In genomic region chr1:2415337-2415736, GRCh38 we compare ENCODE assay signal across 1 cellular context.
TF ChIP-seq lines count a peak whose summit lies in the region.

No MANE protein-coding gene starts in this region.

TF ChIP-seq in SK-N-SH, 30 proteins besides CTCF, POLR2A, EP300 and RAD21 (continued from another document):
- TF ChIP-seq SMC3 (IDR thresholded peaks at IDR 0.05; ENCODE audit: low read depth, low read length) (no peak), POLR2AphosphoS5 (IDR thresholded peaks at IDR 0.05; ENCODE audit: low read depth, low read length) (no peak), USF1 (IDR thresholded peaks at IDR 0.05; ENCODE audit: borderline replicate concordance, low read depth) (no peak), YY1 (IDR thresholded peaks at IDR 0.05; ENCODE audit: low read depth) (no peak), SIN3A (IDR thresholded peaks at IDR 0.05; ENCODE audit: borderline replicate concordance, low read depth, low read length) (no peak), ELF1 (IDR thresholded peaks at IDR 0.05) (no peak), MEF2A (IDR thresholded peaks at IDR 0.05; ENCODE audit: borderline replicate concordance, low read depth) (no peak), GABPA (IDR thresholded peaks at IDR 0.05; ENCODE audit: low read depth) (no peak), MXI1 (IDR thresholded peaks at IDR 0.05; ENCODE audit: low read depth, low read length) (no peak), RFX5 (IDR thresholded peaks at IDR 0.05; ENCODE audit: low read length) (no peak), RCOR1 (IDR thresholded peaks at IDR 0.05; ENCODE audit: low read length) (no peak), NFIC (IDR thresholded peaks at IDR 0.05; ENCODE audit: borderline replicate concordance) (no peak), RXRA (IDR thresholded peaks at IDR 0.05; ENCODE audit: borderline replicate concordance, low read depth) (no peak), FOSL2 (IDR thresholded peaks at IDR 0.05; ENCODE audit: borderline replicate concordance, low read depth) (no peak), PBX3 (IDR thresholded peaks at IDR 0.05) (no peak)
- TF ChIP-seq, protein P1, sequence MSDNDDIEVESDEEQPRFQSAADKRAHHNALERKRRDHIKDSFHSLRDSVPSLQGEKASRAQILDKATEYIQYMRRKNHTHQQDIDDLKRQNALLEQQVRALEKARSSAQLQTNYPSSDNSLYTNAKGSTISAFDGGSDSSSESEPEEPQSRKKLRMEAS (IDR thresholded peaks at IDR 0.05; ENCODE audit: low read depth), result no peak
- TF ChIP-seq, protein P2, sequence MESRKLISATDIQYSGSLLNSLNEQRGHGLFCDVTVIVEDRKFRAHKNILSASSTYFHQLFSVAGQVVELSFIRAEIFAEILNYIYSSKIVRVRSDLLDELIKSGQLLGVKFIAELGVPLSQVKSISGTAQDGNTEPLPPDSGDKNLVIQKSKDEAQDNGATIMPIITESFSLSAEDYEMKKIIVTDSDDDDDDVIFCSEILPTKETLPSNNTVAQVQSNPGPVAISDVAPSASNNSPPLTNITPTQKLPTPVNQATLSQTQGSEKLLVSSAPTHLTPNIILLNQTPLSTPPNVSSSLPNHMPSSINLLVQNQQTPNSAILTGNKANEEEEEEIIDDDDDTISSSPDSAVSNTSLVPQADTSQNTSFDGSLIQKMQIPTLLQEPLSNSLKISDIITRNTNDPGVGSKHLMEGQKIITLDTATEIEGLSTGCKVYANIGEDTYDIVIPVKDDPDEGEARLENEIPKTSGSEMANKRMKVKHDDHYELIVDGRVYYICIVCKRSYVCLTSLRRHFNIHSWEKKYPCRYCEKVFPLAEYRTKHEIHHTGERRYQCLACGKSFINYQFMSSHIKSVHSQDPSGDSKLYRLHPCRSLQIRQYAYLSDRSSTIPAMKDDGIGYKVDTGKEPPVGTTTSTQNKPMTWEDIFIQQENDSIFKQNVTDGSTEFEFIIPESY (IDR thresholded peaks at IDR 0.05; ENCODE audit: borderline replicate concordance, low read depth), result no peak
TF ChIP-seq in SK-N-SH: peak in this region for 0.
